ENCODE assay signal across 29 cellular contexts in genomic region chr7:81883801-81884393, GRCh38.
DNase-seq lines count a peak whose midpoint lies in the region; ATAC-seq, FAIRE-seq and TF ChIP-seq lines count a peak whose summit lies in the region.
"Had no signal": no experiment of that assay in that cellular context is flagged by ENCODE, and none has a peak within 500 bp of the region (broad histone marks: within the 10 kb centered on the region; RNA-seq: fewer than 3 reads in every experiment).

No MANE protein-coding gene starts in this region.

- peak; percentile 57 for ATAC-seq in GM18519 (IDR thresholded peaks at IDR 0.05; ENCODE audit: low FRiP score, unreplicated experiment)
- peak; percentile 63 for ATAC-seq in GM21717 (IDR thresholded peaks at IDR 0.05; ENCODE audit: unreplicated experiment)
- peak; percentile 49 for ATAC-seq in HG03342 (IDR thresholded peaks at IDR 0.05; ENCODE audit: unreplicated experiment)
- ATAC-seq: CD8-positive, alpha-beta T cell; GM23338; natural killer cell treated with Interleukin-12 subunit alpha and Interleukin-12 subunit beta and Interleukin-15 and Interleukin-18, amount 100 ng/mL, for 72 hours; right lobe of liver; stimulated activated naive CD8-positive, alpha-beta T cell treated with anti-CD3 and anti-CD28 coated beads, Interleukin-15, amount 100 ng/mL, for 72 hours had no signal

- no peak for FAIRE-seq in HTR-8/SVneo (lab: Jason Lieb, UNC)
- FAIRE-seq: G401.6, RCC 7860 had no signal

- DNase-seq in RPMI8226 (peak; percentile 11), NCI-H187 (lab: John Stamatoyannopoulos, UW) (no peak), foreskin fibroblast (no peak), HTR-8/SVneo (ENCODE audit: insufficient read length, low spot score) (no peak), activated T-cell treated with anti-CD3 and anti-CD28 coated beads for 4 hours (no peak)
- DNase-seq: activated CD4-positive, alpha-beta T cell treated with anti-CD3 and anti-CD28 coated beads, Interleukin-2, amount 50 U/mL, for 1 hour; activated CD8-positive, alpha-beta memory T cell treated with anti-CD3 and anti-CD28 coated beads, Interleukin-2, amount 50 U/mL, for 4 hours; activated naive CD8-positive, alpha-beta T cell treated with anti-CD3 and anti-CD28 coated beads for 36 hours; CD8-positive, alpha-beta T cell; DMS153; effector CD4-positive, alpha-beta T cell; hippocampal formation; IMR-90; left ventricle myocardium inferior; midbrain; NCI-H2107; stimulated activated naive CD8-positive, alpha-beta T cell treated with anti-CD3 and anti-CD28 coated beads, Interleukin-15, amount 100 ng/mL, for 72 hours; T-helper 2 cell; WERI-Rb-1 had no signal

- no peak for TF ChIP-seq CTCF in foreskin fibroblast (IDR thresholded peaks at IDR 0.05; ENCODE audit: low read depth, low read length)

- no peak overlapping the region for H3K4me3 ChIP-seq in foreskin fibroblast (ENCODE audit: low read depth in 1 of 2, low read length in 2 of 2)
- H3K4me3 ChIP-seq: GM23338, left ventricle myocardium inferior, right lobe of liver, SK-N-MC, tibial nerve had no signal
